In genomic region chr6:26284537-26285142, GRCh38 we compare ENCODE assay signal across 1 cellular context.
TF ChIP-seq lines count a peak whose summit lies in the region.

No MANE protein-coding gene starts in this region.

TF ChIP-seq in GM12878, 131 proteins besides CTCF, POLR2A, EP300 and RAD21 (continued from another document):
- TF ChIP-seq CUX1 (IDR thresholded peaks at IDR 0.05; ENCODE audit: insufficient replicate concordance, low read depth, low read length) (no peak), ATF7 (IDR thresholded peaks at IDR 0.05; ENCODE audit: low read depth) (no peak), BHLHE40 (IDR thresholded peaks at IDR 0.05; ENCODE audit: borderline replicate concordance in 1 of 2, low read depth in 2 of 2, low read length in 1 of 2) (no peak), BRCA1 (IDR thresholded peaks at IDR 0.05; ENCODE audit: low read depth, low read length) (no peak), NR2C2 (IDR thresholded peaks at IDR 0.05; ENCODE audit: borderline replicate concordance, control insufficient read depth, insufficient read length, low read depth) (no peak), BACH1 (IDR thresholded peaks at IDR 0.05; ENCODE audit: borderline replicate concordance) (no peak), IRF5 (IDR thresholded peaks at IDR 0.05; ENCODE audit: borderline replicate concordance) (no peak), RB1 (IDR thresholded peaks at IDR 0.05; ENCODE audit: borderline replicate concordance) (peak; percentile 52; the same call in 1 of the 2 replicates), SMAD1 (IDR thresholded peaks at IDR 0.05; ENCODE audit: low read depth, partially characterized antibody) (no peak), CHD1 (IDR thresholded peaks at IDR 0.05; ENCODE audit: low read depth, low read length) (0 out of 2 replicates have a peak, but pooled peaks have one; percentile 61), KLF5 (IDR thresholded peaks at IDR 0.05; ENCODE audit: partially characterized antibody) (no peak), JUNB (IDR thresholded peaks at IDR 0.05) (no peak), EED (IDR thresholded peaks at IDR 0.05; ENCODE audit: low read depth) (no peak), SUZ12 (IDR thresholded peaks at IDR 0.05; ENCODE audit: unreplicated experiment) (no peak), ASH2L (IDR thresholded peaks at IDR 0.05; ENCODE audit: borderline replicate concordance, low read depth) (no peak), RAD51 (IDR thresholded peaks at IDR 0.05) (peak; percentile 13; the same call in 1 of the 2 replicates), IKZF1 (conservative IDR thresholded peaks at IDR 0.05) (no peak), FOXK2 (IDR thresholded peaks at IDR 0.05) (no peak), JUND (IDR thresholded peaks at IDR 0.05; ENCODE audit: low read depth, low read length) (no peak), IKZF2 (IDR thresholded peaks at IDR 0.05) (no peak), ESRRA (IDR thresholded peaks at IDR 0.05; ENCODE audit: low read length) (no peak), PAX5 (IDR thresholded peaks at IDR 0.05; ENCODE audit: borderline replicate concordance, low read depth, low read length) (no peak), GABPA (IDR thresholded peaks at IDR 0.05; ENCODE audit: low read depth) (no peak), PML (IDR thresholded peaks at IDR 0.05; ENCODE audit: low read length) (no peak), SMC3 (IDR thresholded peaks at IDR 0.05; ENCODE audit: borderline replicate concordance, low read length) (peak; percentile 10; the same call in 1 of the 2 replicates), DPF2 (IDR thresholded peaks at IDR 0.05) (no peak), NRF1 (conservative IDR thresholded peaks at IDR 0.05; ENCODE audit: low read depth, low read length) (no peak), BMI1 (IDR thresholded peaks at IDR 0.05; ENCODE audit: borderline replicate concordance) (no peak), TBL1XR1 (IDR thresholded peaks at IDR 0.05; ENCODE audit: low read depth, low read length) (peak; percentile 34; the same call in 1 of the 2 replicates), ETV6 (conservative IDR thresholded peaks at IDR 0.05 in 1 of 2, IDR thresholded peaks at IDR 0.05 in 1 of 2; ENCODE audit: borderline replicate concordance in 1 of 2, low read depth in 1 of 2) (no peak; a peak in 1 of 4 replicates), TCF3 (IDR thresholded peaks at IDR 0.05; ENCODE audit: borderline replicate concordance, insufficient read depth, low read depth, low read length) (no peak)
- TF ChIP-seq, protein P1, sequence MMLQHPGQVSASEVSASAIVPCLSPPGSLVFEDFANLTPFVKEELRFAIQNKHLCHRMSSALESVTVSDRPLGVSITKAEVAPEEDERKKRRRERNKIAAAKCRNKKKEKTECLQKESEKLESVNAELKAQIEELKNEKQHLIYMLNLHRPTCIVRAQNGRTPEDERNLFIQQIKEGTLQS (IDR thresholded peaks at IDR 0.05; ENCODE audit: borderline replicate concordance, extremely low read depth, low read depth, low read length), result no peak
- TF ChIP-seq, protein P2, sequence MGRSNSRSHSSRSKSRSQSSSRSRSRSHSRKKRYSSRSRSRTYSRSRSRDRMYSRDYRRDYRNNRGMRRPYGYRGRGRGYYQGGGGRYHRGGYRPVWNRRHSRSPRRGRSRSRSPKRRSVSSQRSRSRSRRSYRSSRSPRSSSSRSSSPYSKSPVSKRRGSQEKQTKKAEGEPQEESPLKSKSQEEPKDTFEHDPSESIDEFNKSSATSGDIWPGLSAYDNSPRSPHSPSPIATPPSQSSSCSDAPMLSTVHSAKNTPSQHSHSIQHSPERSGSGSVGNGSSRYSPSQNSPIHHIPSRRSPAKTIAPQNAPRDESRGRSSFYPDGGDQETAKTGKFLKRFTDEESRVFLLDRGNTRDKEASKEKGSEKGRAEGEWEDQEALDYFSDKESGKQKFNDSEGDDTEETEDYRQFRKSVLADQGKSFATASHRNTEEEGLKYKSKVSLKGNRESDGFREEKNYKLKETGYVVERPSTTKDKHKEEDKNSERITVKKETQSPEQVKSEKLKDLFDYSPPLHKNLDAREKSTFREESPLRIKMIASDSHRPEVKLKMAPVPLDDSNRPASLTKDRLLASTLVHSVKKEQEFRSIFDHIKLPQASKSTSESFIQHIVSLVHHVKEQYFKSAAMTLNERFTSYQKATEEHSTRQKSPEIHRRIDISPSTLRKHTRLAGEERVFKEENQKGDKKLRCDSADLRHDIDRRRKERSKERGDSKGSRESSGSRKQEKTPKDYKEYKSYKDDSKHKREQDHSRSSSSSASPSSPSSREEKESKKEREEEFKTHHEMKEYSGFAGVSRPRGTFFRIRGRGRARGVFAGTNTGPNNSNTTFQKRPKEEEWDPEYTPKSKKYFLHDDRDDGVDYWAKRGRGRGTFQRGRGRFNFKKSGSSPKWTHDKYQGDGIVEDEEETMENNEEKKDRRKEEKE (IDR thresholded peaks at IDR 0.05), result no peak
TF ChIP-seq in GM12878: peak in this region for 9.
